1 cellular context compared by ENCODE assay signal in the genomic region with DNA sequence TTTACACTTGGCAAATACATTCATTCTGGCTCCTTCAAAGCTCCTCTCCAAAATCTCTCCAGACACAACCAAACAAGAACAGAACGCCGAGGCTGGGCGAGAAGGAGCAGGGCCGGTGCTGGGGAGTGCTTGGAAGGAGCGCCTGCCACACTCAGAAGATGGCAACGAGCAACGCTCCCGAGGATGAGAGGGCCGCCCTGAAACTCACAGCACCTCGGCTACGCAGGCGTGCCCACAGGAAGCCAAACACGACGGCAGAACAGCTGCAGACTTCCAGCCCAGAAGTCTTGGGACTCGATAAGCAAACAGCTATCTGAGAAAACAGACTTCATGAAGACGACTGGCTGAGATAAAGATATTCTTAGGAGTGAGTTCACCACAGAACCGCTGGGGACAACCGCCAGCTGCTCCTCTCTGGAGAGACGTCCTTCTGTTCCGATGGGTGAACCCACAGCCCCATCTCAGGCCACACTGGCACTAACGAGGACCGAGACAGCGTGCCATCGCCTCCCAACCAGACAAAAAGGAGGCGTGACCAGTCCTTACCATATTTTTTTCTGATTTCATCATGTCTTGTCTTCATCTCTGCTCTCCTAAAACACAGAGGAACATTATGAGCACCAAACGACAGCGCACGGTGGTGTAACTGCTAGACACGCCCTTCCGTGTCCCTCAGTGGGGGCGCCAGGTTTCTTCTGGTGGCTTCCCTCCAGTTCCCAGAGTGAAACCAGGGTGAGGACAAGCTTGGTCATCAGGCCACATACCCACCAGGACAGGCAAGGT.
TF ChIP-seq lines count a peak whose summit lies in the region.

No MANE protein-coding gene starts in this region.

TF ChIP-seq in K562, 482 proteins besides CTCF, POLR2A, EP300 and RAD21 (continued from another document):
- TF ChIP-seq SFPQ (IDR thresholded peaks at IDR 0.05; ENCODE audit: low read depth, low read length) (no peak), CCAR2 (IDR thresholded peaks at IDR 0.05; ENCODE audit: low read depth, low read length) (no peak), NCOA6 (IDR thresholded peaks at IDR 0.05) (no peak; the same call in 1 of the 2 replicates), RB1 (IDR thresholded peaks at IDR 0.05; ENCODE audit: low read depth) (peak; percentile 68), XRCC4 (IDR thresholded peaks at IDR 0.05; ENCODE audit: extremely low read depth, insufficient read depth, insufficient read length) (no peak), ZNF583 (CRISPR knock-in tag; IDR thresholded peaks at IDR 0.05) (no peak), MYBL2 (IDR thresholded peaks at IDR 0.05; ENCODE audit: low read depth) (no peak), MYBL2 (CRISPR knock-in tag; IDR thresholded peaks at IDR 0.05; ENCODE audit: borderline replicate concordance) (no peak), ZNF551 (CRISPR knock-in tag; IDR thresholded peaks at IDR 0.05) (no peak), SMARCA5 (IDR thresholded peaks at IDR 0.05) (no peak; the same call in 1 of the 2 replicates), LEF1 (IDR thresholded peaks at IDR 0.05) (peak; percentile 90; the same call in 1 of the 2 replicates), TAL1 (IDR thresholded peaks at IDR 0.05) (peak; percentile 99), SIX5 (IDR thresholded peaks at IDR 0.05; ENCODE audit: borderline replicate concordance in 1 of 2, insufficient read depth in 1 of 2, low read depth in 1 of 2, low read length in 2 of 2) (no peak), BRD4 (IDR thresholded peaks at IDR 0.05) (no peak), CBX2 (IDR thresholded peaks at IDR 0.05; ENCODE audit: insufficient read depth, low read length, poor library complexity, severe bottlenecking) (no peak), MEF2A (IDR thresholded peaks at IDR 0.05; ENCODE audit: control insufficient read depth, low read depth, low read length) (peak; percentile 91)
- TF ChIP-seq, protein P1, sequence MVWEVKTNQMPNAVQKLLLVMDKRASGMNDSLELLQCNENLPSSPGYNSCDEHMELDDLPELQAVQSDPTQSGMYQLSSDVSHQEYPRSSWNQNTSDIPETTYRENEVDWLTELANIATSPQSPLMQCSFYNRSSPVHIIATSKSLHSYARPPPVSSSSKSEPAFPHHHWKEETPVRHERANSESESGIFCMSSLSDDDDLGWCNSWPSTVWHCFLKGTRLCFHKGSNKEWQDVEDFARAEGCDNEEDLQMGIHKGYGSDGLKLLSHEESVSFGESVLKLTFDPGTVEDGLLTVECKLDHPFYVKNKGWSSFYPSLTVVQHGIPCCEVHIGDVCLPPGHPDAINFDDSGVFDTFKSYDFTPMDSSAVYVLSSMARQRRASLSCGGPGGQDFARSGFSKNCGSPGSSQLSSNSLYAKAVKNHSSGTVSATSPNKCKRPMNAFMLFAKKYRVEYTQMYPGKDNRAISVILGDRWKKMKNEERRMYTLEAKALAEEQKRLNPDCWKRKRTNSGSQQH (CRISPR knock-in tag; IDR thresholded peaks at IDR 0.05) = peak; percentile 61; the same call in 1 of the 2 replicates
- TF ChIP-seq, protein P2, sequence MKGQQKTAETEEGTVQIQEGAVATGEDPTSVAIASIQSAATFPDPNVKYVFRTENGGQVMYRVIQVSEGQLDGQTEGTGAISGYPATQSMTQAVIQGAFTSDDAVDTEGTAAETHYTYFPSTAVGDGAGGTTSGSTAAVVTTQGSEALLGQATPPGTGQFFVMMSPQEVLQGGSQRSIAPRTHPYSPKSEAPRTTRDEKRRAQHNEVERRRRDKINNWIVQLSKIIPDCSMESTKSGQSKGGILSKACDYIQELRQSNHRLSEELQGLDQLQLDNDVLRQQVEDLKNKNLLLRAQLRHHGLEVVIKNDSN (CRISPR knock-in tag; IDR thresholded peaks at IDR 0.05) = no peak
- TF ChIP-seq, protein P3, sequence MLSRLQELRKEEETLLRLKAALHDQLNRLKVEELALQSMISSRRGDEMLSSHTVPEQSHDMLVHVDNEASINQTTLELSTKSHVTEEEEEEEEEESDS (CRISPR knock-in tag; IDR thresholded peaks at IDR 0.05) = no peak
